ENCODE assay signal across 19 cellular contexts in genomic region chr19:4715529-4716221, GRCh38. TPM values are rescaled to one million over a fixed set of nuclear protein-coding genes. Genes with fewer than 3 reads are reported as not detected.
DNase-seq lines count a peak whose midpoint lies in the region; ATAC-seq and TF ChIP-seq lines count a peak whose summit lies in the region.
"Had no signal": no experiment of that assay in that cellular context is flagged by ENCODE, and none has a peak within 500 bp of the region (broad histone marks: within the 10 kb centered on the region; RNA-seq: fewer than 3 reads in every experiment).

No MANE protein-coding gene starts in this region.

- no peak overlapping the region for H2BK12ac ChIP-seq in trophoblast cell (ENCODE audit: low read length)

- H3K4me3 ChIP-seq in left ventricle myocardium inferior (no peak overlapping the region), trophoblast cell (ENCODE audit: low read depth, low read length) (no peak overlapping the region), GM23338 (no peak overlapping the region)
- H3K4me3 ChIP-seq: cardiac muscle cell had no signal

- ATAC-seq in GM23338 = no peak
- ATAC-seq: stimulated activated naive CD8-positive, alpha-beta T cell treated with anti-CD3 and anti-CD28 coated beads, Interleukin-15, Interleukin-2, amounts not matched to agents 100 U/mL and 50 U/mL, for 24 hours; T-helper 17 cell had no signal

- H3K4ac ChIP-seq in trophoblast cell (ENCODE audit: low read depth, low read length) = no peak overlapping the region

- H4K8ac ChIP-seq in trophoblast cell (ENCODE audit: low read depth, low read length) = no peak overlapping the region

- H2BK5ac ChIP-seq in trophoblast cell (ENCODE audit: low read depth, low read length, poor library complexity) = no peak overlapping the region

- H3K79me2 ChIP-seq in trophoblast cell (ENCODE audit: control insufficient read depth, insufficient read depth, low read length, poor library complexity) = no peaks in the 10 kb centered on the region
- H3K79me2 ChIP-seq in GM23338 (replicated peaks; ENCODE audit: insufficient read depth) = no peaks in the 10 kb centered on the region

- H3K18ac ChIP-seq in trophoblast cell (ENCODE audit: low read length) = no peak overlapping the region

- H3K79me1 ChIP-seq in trophoblast cell (ENCODE audit: low read length) = no peaks in the 10 kb centered on the region

- no peaks in the 10 kb centered on the region for H3K9me3 Mint-ChIP-seq in GM23338
- no peaks in the 10 kb centered on the region for H3K9me3 Mint-ChIP-seq in activated CD4-positive, alpha-beta T cell treated with anti-CD3 and anti-CD28 coated beads, Interleukin-2, amount 10 ng/mL, durations not matched to agents 24 days and 14 days

- no peaks in the 10 kb centered on the region; the same call in 2 of the 3 replicates for H3K4me1 Mint-ChIP-seq in GM23338
- peaks cover 3% of the 10 kb centered on the region for H3K4me1 Mint-ChIP-seq in activated CD4-positive, alpha-beta T cell treated with anti-CD3 and anti-CD28 coated beads, Interleukin-2, amount 10 ng/mL, durations not matched to agents 24 days and 14 days

- H3K36me3 Mint-ChIP-seq in GM23338 (ENCODE audit: low read depth) = peaks cover 64% of the 10 kb centered on the region
- peaks cover 43% of the 10 kb centered on the region for H3K36me3 Mint-ChIP-seq in activated CD4-positive, alpha-beta T cell treated with anti-CD3 and anti-CD28 coated beads, Interleukin-2, amount 10 ng/mL, durations not matched to agents 24 days and 14 days (ENCODE audit: low read depth)

- H3K9me3 ChIP-seq in left ventricle myocardium inferior (replicated peaks) = no peaks in the 10 kb centered on the region
- peaks cover 2% of the 10 kb centered on the region for H3K9me3 ChIP-seq in trophoblast cell (ENCODE audit: insufficient read depth, low read depth, low read length)

- intact Hi-C loops in left ventricle myocardium inferior (cut with micrococcal nuclease) = no loop called here
- intact Hi-C loops in activated CD4-positive, alpha-beta T cell treated with anti-CD3 and anti-CD28 coated beads, Interleukin-2, amount 10 ng/mL, durations not matched to agents 24 days and 14 days (cut with micrococcal nuclease) = no loop called here

- no peak overlapping the region for H3K9ac ChIP-seq in trophoblast cell (ENCODE audit: low read length)

- no peak overlapping the region for H2BK120ac ChIP-seq in trophoblast cell (ENCODE audit: insufficient read depth, low read length, poor library complexity)

- no peak overlapping the region for H4K12ac ChIP-seq in trophoblast cell (ENCODE audit: low read depth, low read length)

- DNase-seq in CD1c-positive myeloid dendritic cell (ENCODE audit: extremely low spot score) = peak; percentile 93
- no peak for DNase-seq in left ventricle myocardium inferior
- peak; percentile 35 to 59 for DNase-seq in trophoblast cell
- no peak for DNase-seq in HK-2 (ENCODE audit: unreplicated experiment)
- no peak for DNase-seq in GM23338 (ENCODE audit: low spot score)
- DNase-seq in mucosa of gallbladder (ENCODE audit: low spot score) = no peak
- DNase-seq in activated CD4-positive, alpha-beta T cell treated with anti-CD3 and anti-CD28 coated beads, Interleukin-2, amount 10 ng/mL, durations not matched to agents 24 days and 14 days = no peak
- DNase-seq: activated CD4-positive, alpha-beta T cell treated with anti-CD3 and anti-CD28 coated beads for 48 hours; activated T-cell treated with anti-CD3 and anti-CD28 coated beads, Interleukin-2, amount 50 U/mL, for 1 hour; foreskin fibroblast; NCI-H1048; NCI-H2107; NCI-H774; occipital lobe; stimulated activated naive CD8-positive, alpha-beta T cell treated with anti-CD3 and anti-CD28 coated beads, Interleukin-15, Interleukin-2, amounts not matched to agents 100 U/mL and 50 U/mL, for 24 hours; T-helper 17 cell had no signal

- H3K4me1 ChIP-seq in left ventricle myocardium inferior (peaks cover 58% of the 10 kb centered on the region), trophoblast cell (ENCODE audit: control insufficient read depth in 1 of 2, insufficient read depth in 2 of 2, low read length in 2 of 2) (no peaks in the 10 kb centered on the region), GM23338 (ENCODE audit: insufficient read depth) (no peaks in the 10 kb centered on the region)

- H3K27me3 Mint-ChIP-seq in GM23338 (ENCODE audit: insufficient read depth, low read depth, poor library complexity) = peaks cover 5% of the 10 kb centered on the region
- H3K27me3 Mint-ChIP-seq in activated CD4-positive, alpha-beta T cell treated with anti-CD3 and anti-CD28 coated beads, Interleukin-2, amount 10 ng/mL, durations not matched to agents 24 days and 14 days = no peaks in the 10 kb centered on the region
- H3K27me3 Mint-ChIP-seq: activated naive CD8-positive, alpha-beta T cell; T-helper 17 cell had no signal

- no peak overlapping the region for H3K14ac ChIP-seq in trophoblast cell (ENCODE audit: low read length)

- no peak overlapping the region for H4K91ac ChIP-seq in trophoblast cell (ENCODE audit: low read depth, low read length)

- no peaks in the 10 kb centered on the region for H3K9me2 ChIP-seq in GM23338 (ENCODE audit: insufficient read depth)

- no peak overlapping the region for H3K4me3 Mint-ChIP-seq in GM23338
- no peak overlapping the region for H3K4me3 Mint-ChIP-seq in activated CD4-positive, alpha-beta T cell treated with anti-CD3 and anti-CD28 coated beads, Interleukin-2, amount 10 ng/mL, durations not matched to agents 24 days and 14 days
- H3K4me3 Mint-ChIP-seq: activated naive CD8-positive, alpha-beta T cell; T-helper 17 cell had no signal

- no peak overlapping the region for H2AFZ ChIP-seq in trophoblast cell (ENCODE audit: insufficient read depth, low read length, poor library complexity)
- no peak overlapping the region for H2AFZ ChIP-seq in GM23338

- H2AK5ac ChIP-seq in trophoblast cell (ENCODE audit: low read length) = no peak overlapping the region

- H3K27ac ChIP-seq in VCaP = peak overlapping the region; percentile 73
- H3K27ac ChIP-seq in left ventricle myocardium inferior (replicated peaks) = peak overlapping the region; percentile 91
- no peak overlapping the region for H3K27ac ChIP-seq in trophoblast cell (ENCODE audit: low read depth, low read length)
- no peak overlapping the region for H3K27ac ChIP-seq in GM23338 (ENCODE audit: low read depth)
- H3K27ac ChIP-seq: cardiac muscle cell had no signal

- H3K23ac ChIP-seq in trophoblast cell (ENCODE audit: low read length) = no peak overlapping the region

- no peak for TF ChIP-seq CTCF in VCaP (conservative IDR thresholded peaks at IDR 0.05)
- no peak for TF ChIP-seq CTCF in left ventricle myocardium inferior (IDR thresholded peaks at IDR 0.05; ENCODE audit: borderline replicate concordance)
- TF ChIP-seq CTCF in GM23338 (conservative IDR thresholded peaks at IDR 0.05; ENCODE audit: low read depth in 2 of 2) = no peak

- H3K27me3 ChIP-seq in left ventricle myocardium inferior (ENCODE audit: low read depth) = no peaks in the 10 kb centered on the region
- no peaks in the 10 kb centered on the region for H3K27me3 ChIP-seq in trophoblast cell (ENCODE audit: insufficient read depth, low read length)
- no peaks in the 10 kb centered on the region for H3K27me3 ChIP-seq in GM23338 (ENCODE audit: insufficient read depth)
- H3K27me3 ChIP-seq: cardiac muscle cell had no signal

- H3K36me3 ChIP-seq in left ventricle myocardium inferior = peaks cover 83% of the 10 kb centered on the region
- peaks cover 85 to 88% of the 10 kb centered on the region in 2 experiments for H3K36me3 ChIP-seq in trophoblast cell (ENCODE audit: control insufficient read depth in 1 of 2, insufficient read depth in 2 of 2, low read length in 2 of 2)
- H3K36me3 ChIP-seq in GM23338 (ENCODE audit: insufficient read depth) = no peaks in the 10 kb centered on the region; the same call in 1 of the 2 replicates

- no CpG with 5 or more reads among the region's 28 CpGs for WGBS in trophoblast cell (ENCODE audit: extremely low coverage, insufficient coverage, insufficient read length)

- no peak overlapping the region for H3K4me2 ChIP-seq in trophoblast cell (ENCODE audit: low read length)
- no peak overlapping the region for H3K4me2 ChIP-seq in GM23338

- no peaks in the 10 kb centered on the region for H3F3A ChIP-seq in GM23338 (replicated peaks; ENCODE audit: low read depth)

- H3K27ac Mint-ChIP-seq in GM23338 = no peak overlapping the region
- no peak overlapping the region for H3K27ac Mint-ChIP-seq in activated CD4-positive, alpha-beta T cell treated with anti-CD3 and anti-CD28 coated beads, Interleukin-2, amount 10 ng/mL, durations not matched to agents 24 days and 14 days
- H3K27ac Mint-ChIP-seq: activated naive CD8-positive, alpha-beta T cell; T-helper 17 cell had no signal

- H4K20me1 ChIP-seq in GM23338 (replicated peaks; ENCODE audit: insufficient read depth) = no peaks in the 10 kb centered on the region

TF ChIP-seq in GM23338, 12 proteins besides CTCF, POLR2A, EP300 and RAD21 (continues in another document):
- TF ChIP-seq EZH2phosphoT487 (IDR thresholded peaks at IDR 0.05; ENCODE audit: unreplicated experiment) (no peak), CREB1 (CRISPR knock-in tag; IDR thresholded peaks at IDR 0.05; ENCODE audit: low read depth) (no peak), JUNB (IDR thresholded peaks at IDR 0.05; ENCODE audit: unreplicated experiment) (no peak), POLR2AphosphoS5 (IDR thresholded peaks at IDR 0.05; ENCODE audit: low read depth) (no peak), STAT1 (IDR thresholded peaks at IDR 0.05; ENCODE audit: unreplicated experiment) (no peak), ETS1 (IDR thresholded peaks at IDR 0.05) (no peak)

RNA-seq across cellular contexts. Expression of gene DPP9, which starts 8.0 kb away (rescaled TPM):
- total RNA-seq in left ventricle myocardium inferior (52.5 TPM), mucosa of gallbladder (62.8 TPM)
- 29.5 and 30.5 TPM in 2 replicates for polyA plus RNA-seq in trophoblast cell (2013)
- 30.8 and 49.2 TPM in 2 replicates for total RNA-seq in GM23338 (2014; rRNA removed; shearing (Covaris generic))
- 18.6 and 19.5 TPM in 2 replicates for polyA plus RNA-seq in GM23338 (2016; fragmentation: Nextera tagmentation; extraction: Ambion mirVana)
- total RNA-seq in activated CD4-positive, alpha-beta T cell treated with anti-CD3 and anti-CD28 coated beads, Interleukin-2, amount 10 ng/mL, durations not matched to agents 24 days and 14 days = 86.4 and 95.9 TPM in 2 replicates

RNA-seq across cellular contexts. Expression of gene MYDGF, which starts 45.5 kb away (rescaled TPM):
- 26.3 TPM for total RNA-seq in left ventricle myocardium inferior
- 117 and 124 TPM in 2 replicates for polyA plus RNA-seq in trophoblast cell (2013)
- total RNA-seq in GM23338 (2014; rRNA removed; shearing (Covaris generic)) = 42.3 and 49.4 TPM in 2 replicates
- 99.5 and 99.7 TPM in 2 replicates for polyA plus RNA-seq in GM23338 (2016; fragmentation: Nextera tagmentation; extraction: Ambion mirVana)
- total RNA-seq in mucosa of gallbladder = 77.4 TPM
- total RNA-seq in activated CD4-positive, alpha-beta T cell treated with anti-CD3 and anti-CD28 coated beads, Interleukin-2, amount 10 ng/mL, durations not matched to agents 24 days and 14 days = 85.2 and 90.8 TPM in 2 replicates

Comparison
In these comparisons a context has a peak if more than half of its experiments do, and no peak if none do; other contexts are left out.
1. DNase-seq: peak in CD1c-positive myeloid dendritic cell (single experiment) and trophoblast cell (2 of 2); none in left ventricle myocardium inferior (single experiment), HK-2 (single experiment), GM23338 (single experiment), mucosa of gallbladder (single experiment) and activated CD4-positive, alpha-beta T cell treated with anti-CD3 and anti-CD28 coated beads, Interleukin-2, amount 10 ng/mL, durations not matched to agents 24 days and 14 days (single experiment).
2. H3K27ac ChIP-seq: peak in VCaP (single experiment) and left ventricle myocardium inferior (single experiment); none in trophoblast cell (single experiment) and GM23338 (single experiment).